In the genomic region with DNA sequence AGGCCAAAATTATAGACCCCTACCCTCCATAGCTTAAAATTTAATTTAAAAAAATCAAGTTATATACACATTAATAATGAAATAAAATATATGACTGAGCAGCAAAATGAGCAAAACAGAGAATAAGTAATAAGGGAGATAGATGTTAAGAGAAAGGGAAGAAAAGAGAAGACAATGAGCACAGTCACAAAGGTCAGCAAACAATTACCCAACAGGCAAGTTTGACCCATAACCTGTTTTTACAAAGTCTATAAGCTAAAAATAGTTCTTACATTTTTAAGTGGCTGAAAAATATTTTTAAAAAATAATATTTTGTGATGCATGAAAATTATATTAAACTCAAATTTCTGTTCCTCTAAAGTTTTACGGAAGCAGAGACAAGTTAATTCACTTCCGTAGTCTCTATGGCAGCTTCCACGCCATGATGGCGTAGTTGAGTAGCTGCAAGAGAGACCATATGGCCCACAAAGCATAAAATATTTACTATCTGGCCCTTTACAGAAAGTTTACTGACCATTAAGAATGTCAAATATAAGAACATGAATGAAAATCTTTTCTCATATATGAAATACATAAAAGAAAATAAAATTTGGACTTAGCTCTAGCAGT, we compare ENCODE assay signal across 17 cellular contexts.
"Had no signal": no experiment of that assay in that cellular context is flagged by ENCODE, and none has a peak within 500 bp of the region (broad histone marks: within the 10 kb centered on the region; RNA-seq: fewer than 3 reads in every experiment).

No MANE protein-coding gene starts in this region.

- ATAC-seq: activated CD8-positive, alpha-beta memory T cell treated with anti-CD3 and anti-CD28 coated beads, Interleukin-2, amount 10 ng/mL, durations not matched to agents 7 days and 5 days; activated T-cell treated with anti-CD3 and anti-CD28 coated beads, Interleukin-2, amount 50 U/mL, for 4 hours had no signal

- DNase-seq: activated CD4-positive, alpha-beta T cell treated with anti-CD3 and anti-CD28 coated beads for 48 hours; activated CD4-positive, alpha-beta T cell treated with anti-CD3 and anti-CD28 coated beads, Interleukin-2, amount 50 U/mL, for 48 hours; activated CD4-positive, CD25-positive, alpha-beta regulatory T cell treated with anti-CD3 and anti-CD28 coated beads, Interleukin-2, amount 50 U/mL, for 72 hours; activated CD8-positive, alpha-beta memory T cell treated with anti-CD3 and anti-CD28 coated beads, Interleukin-2, amount 10 ng/mL, durations not matched to agents 7 days and 5 days; activated effector memory CD4-positive, alpha-beta T cell treated with anti-CD3 and anti-CD28 coated beads, Interleukin-2, amount 50 U/mL, for 16 hours; activated naive CD4-positive, alpha-beta T cell treated with anti-CD3 and anti-CD28 coated beads for 36 hours; activated T-cell treated with anti-CD3 and anti-CD28 coated beads, Interleukin-2, amount 50 U/mL, for 4 hours; cerebellar nuclear complex; MM.1S; NCI-H1105 treated with DMSO at 0.1 percent for 48 hours; NCI-H1436 treated with DMSO at 0.1 percent for 48 hours; NCI-H187; NCI-H2081; NCI-H510A treated with DMSO at 0.1 percent for 48 hours; NK-92 treated with Interleukin-12 subunit alpha and Interleukin-12 subunit beta, amount 100 ng/mL, for 24 hours; SIG-M5; T-helper 1 cell had no signal
